In the genomic region with DNA sequence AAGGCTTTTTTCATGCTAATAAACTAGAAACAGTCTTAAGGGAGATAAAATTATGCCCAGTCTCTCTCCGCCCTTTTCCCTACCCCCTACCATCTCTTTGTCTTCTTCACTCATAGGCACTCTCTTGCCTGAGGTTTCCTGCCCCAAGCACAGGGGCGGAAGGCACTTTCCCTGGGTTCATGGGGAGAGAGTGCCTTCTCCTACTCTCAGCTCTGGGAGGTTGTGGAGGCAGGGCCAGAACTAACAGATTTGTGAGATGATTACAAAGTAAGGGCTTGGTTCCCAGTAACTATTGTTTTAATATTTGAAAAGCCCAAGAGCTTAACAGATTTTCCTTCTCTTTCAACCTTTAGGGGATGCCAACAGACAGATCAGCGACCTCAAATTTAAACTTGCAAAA, we compare ENCODE assay signal across 16 cellular contexts.
"Had no signal": no experiment of that assay in that cellular context is flagged by ENCODE, and none has a peak within 500 bp of the region (broad histone marks: within the 10 kb centered on the region; RNA-seq: fewer than 3 reads in every experiment).

No MANE protein-coding gene starts in this region.

- H3K9me3 Mint-ChIP-seq: dendritic cell treated with granulocyte-macrophage colony-stimulating factor and Interleukin-4, amounts not matched to agents 40 ng/mL and 50 ng/mL, for 4 days; immature natural killer cell; stimulated activated naive CD8-positive, alpha-beta T cell treated with anti-CD3 and anti-CD28 coated beads, Interleukin-15, amount 100 ng/mL, for 72 hours had no signal

- H3K9me3 ChIP-seq: lower lobe of right lung, neutrophil, uterus had no signal

- H3K4me3 Mint-ChIP-seq: activated CD4-positive, alpha-beta T cell treated with anti-CD3 and anti-CD28 coated beads for 36 hours; dendritic cell treated with granulocyte-macrophage colony-stimulating factor and Interleukin-4, amounts not matched to agents 40 ng/mL and 50 ng/mL, for 4 days; endodermal cell; immature natural killer cell; mesothelial cell of epicardium; naive B cell; stimulated activated naive CD8-positive, alpha-beta T cell treated with anti-CD3 and anti-CD28 coated beads, Interleukin-15, amount 100 ng/mL, for 72 hours had no signal

- H3K4me1 ChIP-seq: lower lobe of right lung, uterus had no signal

- H3K27ac ChIP-seq: lower lobe of right lung, neutrophil, uterus had no signal

- H3K36me3 ChIP-seq: uterus had no signal

- H3K27me3 ChIP-seq: neutrophil, uterus had no signal

- H3K27ac Mint-ChIP-seq: activated CD4-positive, alpha-beta T cell treated with anti-CD3 and anti-CD28 coated beads for 36 hours; dendritic cell treated with granulocyte-macrophage colony-stimulating factor and Interleukin-4, amounts not matched to agents 40 ng/mL and 50 ng/mL, for 4 days; endodermal cell; mesothelial cell of epicardium had no signal

- DNase-seq: activated CD4-positive, alpha-beta T cell treated with anti-CD3 and anti-CD28 coated beads for 36 hours; activated CD8-positive, alpha-beta memory T cell treated with anti-CD3 and anti-CD28 coated beads for 24 hours; activated effector memory CD4-positive, alpha-beta T cell treated with anti-CD3 and anti-CD28 coated beads, Interleukin-2, amount 50 U/mL, for 16 hours; central memory CD4-positive, alpha-beta T cell; endodermal cell; foreskin fibroblast; immature natural killer cell; lower lobe of right lung; naive B cell; SHP77 treated with DMSO at 0.1 percent for 48 hours; stimulated activated CD4-positive, alpha-beta T cell treated with anti-CD3 and anti-CD28 coated beads, Interleukin-2, amount 100 ng/mL, for 48 hours; stimulated activated naive CD8-positive, alpha-beta T cell treated with anti-CD3 and anti-CD28 coated beads, Interleukin-15, amount 100 ng/mL, for 72 hours; uterus had no signal

- H3K4me3 ChIP-seq: lower lobe of right lung, uterus had no signal

- ATAC-seq: activated CD4-positive, alpha-beta T cell treated with anti-CD3 and anti-CD28 coated beads for 36 hours; lower lobe of right lung; stimulated activated naive CD8-positive, alpha-beta T cell treated with anti-CD3 and anti-CD28 coated beads, Interleukin-15, amount 100 ng/mL, for 72 hours had no signal

- H3K4me1 Mint-ChIP-seq: activated CD4-positive, alpha-beta T cell treated with anti-CD3 and anti-CD28 coated beads for 36 hours; endodermal cell; mesothelial cell of epicardium had no signal

- H3K27me3 Mint-ChIP-seq: activated CD4-positive, alpha-beta T cell treated with anti-CD3 and anti-CD28 coated beads for 36 hours; dendritic cell treated with granulocyte-macrophage colony-stimulating factor and Interleukin-4, amounts not matched to agents 40 ng/mL and 50 ng/mL, for 4 days; naive B cell; stimulated activated naive CD8-positive, alpha-beta T cell treated with anti-CD3 and anti-CD28 coated beads, Interleukin-15, amount 100 ng/mL, for 72 hours had no signal
